9 cellular contexts compared by ENCODE assay signal in genomic region chr9:129697956-129698757, GRCh38. TPM values are rescaled to one million over a fixed set of nuclear protein-coding genes. Genes with fewer than 3 reads are reported as not detected.
DNase-seq lines count a peak whose midpoint lies in the region; ATAC-seq and TF ChIP-seq lines count a peak whose summit lies in the region.
"Had no signal": no experiment of that assay in that cellular context is flagged by ENCODE, and none has a peak within 500 bp of the region (broad histone marks: within the 10 kb centered on the region; RNA-seq: fewer than 3 reads in every experiment).

No MANE protein-coding gene starts in this region.

- peaks cover 19% of the 10 kb centered on the region for H3K27me3 ChIP-seq in gastroesophageal sphincter

- TF ChIP-seq POLR2A in gastroesophageal sphincter (IDR thresholded peaks at IDR 0.05), result no peak

- peaks cover 3 to 41% (median 17%) of the 10 kb centered on the region in 3 donors for H3K4me1 ChIP-seq in gastroesophageal sphincter

- H3K27ac ChIP-seq in VCaP (peak overlapping the region; percentile 86; the same call in 1 of the 2 replicates), gastroesophageal sphincter (peak overlapping the region in 3 of 4 donors; percentile 54 to 85 (median 76))
- H3K27ac ChIP-seq: epithelial cell of prostate had no signal

- no peak for TF ChIP-seq CTCF in VCaP (conservative IDR thresholded peaks at IDR 0.05)
- TF ChIP-seq CTCF in gastroesophageal sphincter (IDR thresholded peaks at IDR 0.05), result no peak

- peak overlapping the region; percentile 37 to 49 for H3K4me3 ChIP-seq in gastroesophageal sphincter

- TF ChIP-seq EP300 in gastroesophageal sphincter (IDR thresholded peaks at IDR 0.05), result no peak

- ATAC-seq in gastroesophageal sphincter, result peak; percentile 66
- peak; percentile 73 for ATAC-seq in sciatic nerve

- no peaks in the 10 kb centered on the region for H3K9me3 ChIP-seq in gastroesophageal sphincter

- DNase-seq in EH (ENCODE audit: low read depth), result peak; percentile 68
- peak; percentile 72 for DNase-seq in sciatic nerve (ENCODE audit: low spot score)
- no peak for DNase-seq in superior temporal gyrus (ENCODE audit: extremely low spot score)
- no peak for DNase-seq in NCI-H1694 (lab: John Stamatoyannopoulos, UW)
- no peak for DNase-seq in foreskin melanocyte
- DNase-seq in stimulated activated naive CD4-positive, alpha-beta T cell (lab: John Stamatoyannopoulos, UW), result no peak

- intact Hi-C loops in sciatic nerve (cut with DNase I), result no loop called here

- H3K36me3 ChIP-seq in gastroesophageal sphincter, result no peaks in the 10 kb centered on the region

- WGBS in gastroesophageal sphincter (ENCODE audit: low coverage in 1 of 2), 2 donors, result 41% methylated on average over 4 of the region's 26 CpGs; no CpG with 5 or more reads in 1 of the 2 donors

RNA-seq across cellular contexts. Expression of gene PRRX2, which starts 32.7 kb away (rescaled TPM):
- total RNA-seq in gastroesophageal sphincter, result 10 to 100 TPM in 1 of 4 donors, 1 to 10 TPM in 2, under 1 TPM in 1; 0.93 to 12.1 (median 7.1) TPM
- 13.2 TPM for total RNA-seq in sciatic nerve

RNA-seq across cellular contexts. Expression of gene PTGES, which starts 54.7 kb away (rescaled TPM):
- 10 to 100 TPM in 1 of 4 donors, 1 to 10 TPM in 2, under 1 TPM in 1; 0.78 to 15.1 (median 6.1) TPM for total RNA-seq in gastroesophageal sphincter
- 23.3 TPM for total RNA-seq in sciatic nerve

RNA-seq across cellular contexts. Expression of gene ASB6, which starts 56.2 kb away (rescaled TPM):
- total RNA-seq in gastroesophageal sphincter (10 to 100 TPM; 21.3 to 37.2 (median 28.2) TPM), sciatic nerve (18.6 TPM)

Comparison
In these comparisons a context has a peak if more than half of its experiments do, and no peak if none do; other contexts are left out.
1. DNase-seq: peak in EH (single experiment) and sciatic nerve (single experiment); none in superior temporal gyrus (single experiment), NCI-H1694 (single experiment), foreskin melanocyte (single experiment) and stimulated activated naive CD4-positive, alpha-beta T cell (0 of 6).